ENCODE assay signal across 12 cellular contexts in the genomic region with DNA sequence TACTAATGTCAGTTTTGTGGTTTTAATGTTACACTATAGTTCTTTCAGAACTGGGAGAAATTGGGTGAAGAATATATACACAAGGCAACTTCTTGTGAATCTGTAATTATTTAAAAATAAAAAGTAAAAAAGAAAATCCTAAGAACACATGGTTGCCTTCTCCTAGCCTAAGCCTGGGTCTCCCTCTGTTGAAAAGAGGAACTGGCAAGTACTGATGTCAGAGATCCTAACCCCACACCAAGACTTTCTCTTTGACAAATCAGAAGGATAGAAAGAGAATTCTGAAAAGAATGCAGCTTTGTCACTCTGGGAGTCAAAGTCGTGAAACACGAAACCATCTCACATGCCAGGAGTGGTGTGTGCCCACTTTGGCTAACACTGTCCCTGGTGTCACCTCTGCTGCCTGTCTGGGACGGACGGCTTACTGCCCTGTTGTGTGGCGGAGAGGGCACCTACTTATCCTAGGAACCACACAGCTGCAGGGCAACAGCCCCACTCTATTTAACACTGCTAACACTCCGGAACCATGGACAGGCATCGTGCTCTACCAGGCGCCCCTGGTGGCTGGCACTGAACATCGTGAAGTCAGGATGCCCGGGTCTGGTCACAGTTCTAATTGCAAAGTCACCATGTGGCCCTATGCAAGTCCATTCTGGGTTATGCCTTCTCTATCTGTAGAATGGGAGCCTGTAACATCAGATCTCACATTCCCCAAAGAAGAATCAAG.
DNase-seq lines count a peak whose midpoint lies in the region; ATAC-seq and TF ChIP-seq lines count a peak whose summit lies in the region.
"Had no signal": no experiment of that assay in that cellular context is flagged by ENCODE, and none has a peak within 500 bp of the region (broad histone marks: within the 10 kb centered on the region; RNA-seq: fewer than 3 reads in every experiment).

No MANE protein-coding gene starts in this region.

- DNase-seq in Right ventricle myocardium inferior (ENCODE audit: missing footprints) (no peak), right atrium auricular region (ENCODE audit: low spot score) (no peak), PC-9 (peak in 1 of 2 experiments; percentile 8), fibroblast of villous mesenchyme (ENCODE audit: low read depth) (no peak), type B pancreatic cell (ENCODE audit: extremely low spot score, unreplicated experiment) (no peak), NCI-H1048 (lab: John Stamatoyannopoulos, UW) (no peak), NCI-H2081 treated with DMSO at 0.1 percent for 48 hours (lab: John Stamatoyannopoulos, UW) (no peak)
- DNase-seq: activated CD4-positive, alpha-beta memory T cell treated with anti-CD3 and anti-CD28 coated beads for 36 hours; CD4-positive, CD25-positive, alpha-beta regulatory T cell; NCI-H226 had no signal

- H3K9me2 ChIP-seq in PC-9 (ENCODE audit: insufficient read depth), result no peaks in the 10 kb centered on the region

- no peaks in the 10 kb centered on the region for H3K9me3 Mint-ChIP-seq in type B pancreatic cell
- H3K9me3 Mint-ChIP-seq: activated CD4-positive, alpha-beta memory T cell treated with anti-CD3 and anti-CD28 coated beads for 36 hours had no signal

- CTCF ChIA-PET in PC-9 (lab: Charles Lee), result no interaction called here

- POLR2A ChIA-PET in PC-9 (lab: Charles Lee; ENCODE audit: unreplicated experiment), result no interaction called here

- no peak overlapping the region for H3K27ac Mint-ChIP-seq in type B pancreatic cell
- H3K27ac Mint-ChIP-seq: activated CD4-positive, alpha-beta memory T cell treated with anti-CD3 and anti-CD28 coated beads for 36 hours; CD4-positive, CD25-positive, alpha-beta regulatory T cell; stimulated activated memory B cell treated with anti-CD40 and anti-IgM and Interleukin-4, amounts not matched to agents 10 μg/mL and 1 μg/mL and 100 μg/mL, for 72 hours had no signal

- H3K9me3 ChIP-seq in right atrium auricular region (no peaks in the 10 kb centered on the region), PC-9 (ENCODE audit: insufficient read depth, low read depth) (no peaks in the 10 kb centered on the region)

- TF ChIP-seq CTCF in right atrium auricular region (IDR thresholded peaks at IDR 0.05) (peak in 1 of 2 donors; percentile 50), PC-9 (conservative IDR thresholded peaks at IDR 0.05) (peak; percentile 64; the same call in 1 of the 2 replicates), fibroblast of villous mesenchyme (IDR thresholded peaks at IDR 0.05; ENCODE audit: insufficient read depth, low read depth, low read length) (peak; percentile 30), type B pancreatic cell (conservative IDR thresholded peaks at IDR 0.05) (peak; percentile 53)

- no peak overlapping the region for H3K4me2 ChIP-seq in PC-9

- no peaks in the 10 kb centered on the region for H4K20me1 ChIP-seq in PC-9 (ENCODE audit: insufficient read depth)

- ATAC-seq in Right ventricle myocardium inferior, result peak; percentile 62
- ATAC-seq in GM21390 (IDR thresholded peaks at IDR 0.05; ENCODE audit: unreplicated experiment), result no peak
- ATAC-seq: stimulated activated memory B cell treated with anti-CD40 and anti-IgM and Interleukin-4, amounts not matched to agents 10 μg/mL and 1 μg/mL and 100 μg/mL, for 72 hours had no signal

- H3K27me3 ChIP-seq in right atrium auricular region (no peaks in the 10 kb centered on the region), PC-9 (ENCODE audit: insufficient read depth, low read depth) (no peaks in the 10 kb centered on the region)

- BruUV-seq in PC-9 (replicated peaks; lab: Mats Ljungman, UMichigan), result no TSS peak

- H3K4me1 Mint-ChIP-seq in type B pancreatic cell (ENCODE audit: unreplicated experiment), result no peaks in the 10 kb centered on the region
- H3K4me1 Mint-ChIP-seq: CD4-positive, CD25-positive, alpha-beta regulatory T cell; stimulated activated memory B cell treated with anti-CD40 and anti-IgM and Interleukin-4, amounts not matched to agents 10 μg/mL and 1 μg/mL and 100 μg/mL, for 72 hours had no signal

- H3K79me2 ChIP-seq in PC-9 (ENCODE audit: low read depth), result no peaks in the 10 kb centered on the region

- no peak overlapping the region for H3K27ac ChIP-seq in right atrium auricular region
- H3K27ac ChIP-seq in PC-9, result no peak overlapping the region

- H2AFZ ChIP-seq in PC-9, result no peak overlapping the region

- H3K4me3 Mint-ChIP-seq in type B pancreatic cell, result no peak overlapping the region
- H3K4me3 Mint-ChIP-seq: activated CD4-positive, alpha-beta memory T cell treated with anti-CD3 and anti-CD28 coated beads for 36 hours; CD4-positive, CD25-positive, alpha-beta regulatory T cell; stimulated activated memory B cell treated with anti-CD40 and anti-IgM and Interleukin-4, amounts not matched to agents 10 μg/mL and 1 μg/mL and 100 μg/mL, for 72 hours had no signal

- no peak overlapping the region for H3K4me3 ChIP-seq in right atrium auricular region
- H3K4me3 ChIP-seq in PC-9, result no peak overlapping the region
- no peak overlapping the region for H3K4me3 ChIP-seq in fibroblast of villous mesenchyme (ENCODE audit: low read depth, low read length)

- peaks cover 0 to 7% of the 10 kb centered on the region in 2 donors for H3K4me1 ChIP-seq in right atrium auricular region
- no peaks in the 10 kb centered on the region for H3K4me1 ChIP-seq in PC-9 (replicated peaks; ENCODE audit: insufficient read depth)

- no peaks in the 10 kb centered on the region for H3K36me3 ChIP-seq in right atrium auricular region
- no peaks in the 10 kb centered on the region for H3K36me3 ChIP-seq in PC-9 (ENCODE audit: low read depth)

- H3K36me3 Mint-ChIP-seq in type B pancreatic cell, result no peaks in the 10 kb centered on the region
- H3K36me3 Mint-ChIP-seq: activated CD4-positive, alpha-beta memory T cell treated with anti-CD3 and anti-CD28 coated beads for 36 hours; CD4-positive, CD25-positive, alpha-beta regulatory T cell; stimulated activated memory B cell treated with anti-CD40 and anti-IgM and Interleukin-4, amounts not matched to agents 10 μg/mL and 1 μg/mL and 100 μg/mL, for 72 hours had no signal

- intact Hi-C loops in Right ventricle myocardium inferior (cut with DNase I) (no loop called here), PC-9 (cut with micrococcal nuclease; ENCODE audit: unreplicated experiment) (no loop called here)

- H3K27me3 Mint-ChIP-seq in type B pancreatic cell, result peaks cover 4% of the 10 kb centered on the region
- H3K27me3 Mint-ChIP-seq: CD4-positive, CD25-positive, alpha-beta regulatory T cell had no signal

- no peaks in the 10 kb centered on the region for H3F3A ChIP-seq in PC-9 (ENCODE audit: insufficient read depth, low read depth)
